Comparison of ENCODE assay signal across 8 cellular contexts in genomic region chr16:31876148-31876547, GRCh38. TPM values are rescaled to one million over a fixed set of nuclear protein-coding genes. Genes with fewer than 3 reads are reported as not detected.
DNase-seq lines count a peak whose midpoint lies in the region; ATAC-seq, FAIRE-seq and TF ChIP-seq lines count a peak whose summit lies in the region.
"Not testable (repeated sequence)": the region's sequence is repeated elsewhere in the genome, so short reads cannot be mapped to it uniquely, and the experiment has no call there.

No MANE protein-coding gene starts in this region.

- not testable (repeated sequence) for H3K9me3 ChIP-seq in CD4-positive, alpha-beta T cell (ENCODE audit: control insufficient read depth, low read length); IMR-90 (ENCODE audit: control insufficient read depth, insufficient read depth, low read length); mammary epithelial cell (replicated peaks; ENCODE audit: insufficient read depth, low read length); keratinocyte (ENCODE audit: control insufficient read depth, low read depth, low read length); neutrophil; suprapubic skin

- TF ChIP-seq POLR2A in IMR-90 (IDR thresholded peaks at IDR 0.05; ENCODE audit: low read depth, low read length); suprapubic skin (IDR thresholded peaks at IDR 0.05): not testable (repeated sequence)

- H3K79me2 ChIP-seq in mammary epithelial cell (ENCODE audit: insufficient read depth, low read length) (peaks cover 74% of the 10 kb centered on the region), keratinocyte (ENCODE audit: control insufficient read depth, insufficient read depth, low read length) (peaks cover 68% of the 10 kb centered on the region)

- not testable (repeated sequence) for H3K56ac ChIP-seq in IMR-90 (ENCODE audit: extremely low read depth, insufficient read depth, low read length)

- H3K27ac Mint-ChIP-seq in CD4-positive, alpha-beta T cell: peak overlapping the region; percentile 74
- H3K27ac Mint-ChIP-seq in T-helper 2 cell treated with Interferon-gamma antibody and Interleukin-4, amounts not matched to agents 5 μg/mL and 100 μg/mL, for 36 hours: peak overlapping the region; percentile 95
- H3K27ac Mint-ChIP-seq in activated T-helper 2 cell treated with anti-CD3 and anti-CD28 coated beads, Interferon-gamma antibody, Interleukin-2, Interleukin-4, amounts not matched to agents 10 μg/mL and 5 μg/mL and 100 μg/mL, durations not matched to agents 14 hours and 24 hours and 36 hours: peak overlapping the region; percentile 90

- H2BK15ac ChIP-seq in IMR-90 (ENCODE audit: low read depth, low read length): not testable (repeated sequence)

- POLR2A ChIA-PET in CD4-positive, alpha-beta T cell (lab: Charles Lee); IMR-90 (lab: Charles Lee; ENCODE audit: unreplicated experiment): not testable (repeated sequence)

- H3K9ac ChIP-seq in IMR-90 (ENCODE audit: low read depth, low read length); mammary epithelial cell (ENCODE audit: insufficient read depth, low read length): not testable (repeated sequence)
- peak overlapping the region; percentile 71 for H3K9ac ChIP-seq in keratinocyte (ENCODE audit: control insufficient read depth, extremely low read depth, insufficient read depth, low read length)

- H2AK9ac ChIP-seq in IMR-90 (replicated peaks; ENCODE audit: low read depth, low read length, poor library complexity): not testable (repeated sequence)

- FAIRE-seq in keratinocyte (lab: Jason Lieb, UNC): not testable (repeated sequence)

- not testable (repeated sequence) for H2AFZ ChIP-seq in IMR-90 (replicated peaks; ENCODE audit: low read length, poor library complexity); mammary epithelial cell (ENCODE audit: low read depth, low read length); keratinocyte (ENCODE audit: control insufficient read depth, low read length)

- CTCF ChIA-PET in CD4-positive, alpha-beta T cell (lab: Charles Lee): interaction anchor here (2.7 to 3.4 kb wide), 2 partner anchors 7 to 16 kb away, joined by 15 to 21 read pairs; no protein-coding TSS in a partner anchor
- CTCF ChIA-PET in IMR-90 (lab: Yijun Ruan, JAX): interaction anchor here (1.7 kb wide), 1 partner anchor 8 kb away, joined by 12 read pairs; no protein-coding TSS in a partner anchor
- CTCF ChIA-PET in mammary epithelial cell (lab: Charles Lee; ENCODE audit: low non-redundant PET): not testable (repeated sequence)

- H3K4me3 Mint-ChIP-seq in CD4-positive, alpha-beta T cell: peak overlapping the region; percentile 96
- H3K4me3 Mint-ChIP-seq in T-helper 2 cell treated with Interferon-gamma antibody and Interleukin-4, amounts not matched to agents 5 μg/mL and 100 μg/mL, for 36 hours: peak overlapping the region; percentile 99
- H3K4me3 Mint-ChIP-seq in activated T-helper 2 cell treated with anti-CD3 and anti-CD28 coated beads, Interferon-gamma antibody, Interleukin-2, Interleukin-4, amounts not matched to agents 10 μg/mL and 5 μg/mL and 100 μg/mL, durations not matched to agents 14 hours and 24 hours and 36 hours (ENCODE audit: low read depth): peak overlapping the region; percentile 99

- H2BK5ac ChIP-seq in IMR-90 (ENCODE audit: low read depth, low read length, poor library complexity, severe bottlenecking): not testable (repeated sequence)

- not testable (repeated sequence) for H3K18ac ChIP-seq in IMR-90 (ENCODE audit: low read depth, low read length)

- in situ Hi-C loops in IMR-90 (cut with MboI; ENCODE audit: low sequenced_read_pairs) (loop anchor here (5.0 to 10.0 kb wide), 2 partner anchors 369 to 681 kb away; partner anchors contain the start of gene RUSF1), mammary epithelial cell (cut with MboI; ENCODE audit: low sequenced_read_pairs in 2 of 2) (loop anchor here in 1 of 2 donors (10.0 to 25.0 kb wide), 2 partner anchors 164 to 421 kb away; partner anchors contain the start of gene ARMC5)

- not testable (repeated sequence) for H4K91ac ChIP-seq in IMR-90 (ENCODE audit: insufficient read depth, low read depth, low read length)

- 0 out of 2 replicates have a peak overlapping the region, but pooled peaks have one; percentile 20 for H3K23ac ChIP-seq in IMR-90 (ENCODE audit: low read depth, low read length)

- peaks cover 63% of the 10 kb centered on the region for H3K36me3 Mint-ChIP-seq in CD4-positive, alpha-beta T cell (ENCODE audit: low read depth)
- peaks cover 71% of the 10 kb centered on the region for H3K36me3 Mint-ChIP-seq in T-helper 2 cell treated with Interferon-gamma antibody and Interleukin-4, amounts not matched to agents 5 μg/mL and 100 μg/mL, for 36 hours (ENCODE audit: low read depth)
- H3K36me3 Mint-ChIP-seq in activated T-helper 2 cell treated with anti-CD3 and anti-CD28 coated beads, Interferon-gamma antibody, Interleukin-2, Interleukin-4, amounts not matched to agents 10 μg/mL and 5 μg/mL and 100 μg/mL, durations not matched to agents 14 hours and 24 hours and 36 hours (ENCODE audit: low read depth): peaks cover 71% of the 10 kb centered on the region

- peaks cover 78% of the 10 kb centered on the region for H3K4me1 Mint-ChIP-seq in CD4-positive, alpha-beta T cell (ENCODE audit: low read depth)
- peaks cover 67% of the 10 kb centered on the region for H3K4me1 Mint-ChIP-seq in T-helper 2 cell treated with Interferon-gamma antibody and Interleukin-4, amounts not matched to agents 5 μg/mL and 100 μg/mL, for 36 hours (ENCODE audit: low read depth)
- peaks cover 62% of the 10 kb centered on the region for H3K4me1 Mint-ChIP-seq in activated T-helper 2 cell treated with anti-CD3 and anti-CD28 coated beads, Interferon-gamma antibody, Interleukin-2, Interleukin-4, amounts not matched to agents 10 μg/mL and 5 μg/mL and 100 μg/mL, durations not matched to agents 14 hours and 24 hours and 36 hours (ENCODE audit: low read depth)

- not testable (repeated sequence) for TF ChIP-seq EP300 in suprapubic skin (IDR thresholded peaks at IDR 0.05)

- not testable (repeated sequence) for H3K9me3 Mint-ChIP-seq in CD4-positive, alpha-beta T cell
- H3K9me3 Mint-ChIP-seq in T-helper 2 cell treated with Interferon-gamma antibody and Interleukin-4, amounts not matched to agents 5 μg/mL and 100 μg/mL, for 36 hours: peaks cover 15% of the 10 kb centered on the region
- peaks cover 26% of the 10 kb centered on the region for H3K9me3 Mint-ChIP-seq in activated T-helper 2 cell treated with anti-CD3 and anti-CD28 coated beads, Interferon-gamma antibody, Interleukin-2, Interleukin-4, amounts not matched to agents 10 μg/mL and 5 μg/mL and 100 μg/mL, durations not matched to agents 14 hours and 24 hours and 36 hours

- H3K4ac ChIP-seq in IMR-90 (ENCODE audit: low read depth, low read length): not testable (repeated sequence)

- H4K5ac ChIP-seq in IMR-90 (ENCODE audit: low read depth, low read length): not testable (repeated sequence)

- H3K79me1 ChIP-seq in IMR-90 (ENCODE audit: low read depth in 1 of 2, low read length in 2 of 2): peaks cover 31 to 60% of the 10 kb centered on the region in 2 experiments; a peak in 3 of 4 replicates

- not testable (repeated sequence) for H4K8ac ChIP-seq in IMR-90 (ENCODE audit: low read depth in 2 of 2, low read length in 2 of 2)

- dilution Hi-C loops in IMR-90 (cut with HindIII; ENCODE audit: low sequenced_read_pairs, unreplicated experiment); mammary epithelial cell (cut with HindIII; ENCODE audit: low sequenced_read_pairs); keratinocyte (cut with MboI; ENCODE audit: extremely low pct_ligation_motif_present, low sequenced_read_pairs): not testable (repeated sequence)

- ATAC-seq in CD4-positive, alpha-beta T cell (ENCODE audit: poor library complexity); IMR-90 (ENCODE audit: low read depth): not testable (repeated sequence)

- not testable (repeated sequence) for H3K27me3 ChIP-seq in CD4-positive, alpha-beta T cell (ENCODE audit: control insufficient read depth, insufficient read depth, low read length); IMR-90 (ENCODE audit: control insufficient read depth, insufficient read depth, low read length); mammary epithelial cell (ENCODE audit: insufficient read depth, low read length); keratinocyte (ENCODE audit: control insufficient read depth, extremely low read depth, insufficient read depth, low read length); neutrophil; suprapubic skin

- not testable (repeated sequence) for H3K36me3 ChIP-seq in IMR-90 (ENCODE audit: control insufficient read depth, insufficient read depth, low read length); mammary epithelial cell (ENCODE audit: insufficient read depth, low read length); suprapubic skin
- H3K36me3 ChIP-seq in keratinocyte (ENCODE audit: control insufficient read depth in 2 of 2, extremely low read depth in 1 of 2, insufficient read depth in 2 of 2, low read length in 2 of 2) (peaks cover 9 to 19% of the 10 kb centered on the region in 2 experiments), neutrophil (peaks cover 34% of the 10 kb centered on the region)

- not testable (repeated sequence) for TF ChIP-seq RAD21 in IMR-90 (IDR thresholded peaks at IDR 0.05; ENCODE audit: low read length)

- not testable (repeated sequence) for DNase-seq in CD4-positive, alpha-beta T cell; IMR-90; T-helper 2 cell treated with Interferon-gamma antibody and Interleukin-4, amounts not matched to agents 5 μg/mL and 100 μg/mL, for 36 hours (ENCODE audit: low spot score); activated T-helper 2 cell treated with anti-CD3 and anti-CD28 coated beads, Interferon-gamma antibody, Interleukin-2, Interleukin-4, amounts not matched to agents 10 μg/mL and 5 μg/mL and 100 μg/mL, durations not matched to agents 14 hours and 24 hours and 36 hours (ENCODE audit: low spot score); mammary epithelial cell; keratinocyte (ENCODE audit: low read depth, low spot score); suprapubic skin (ENCODE audit: low spot score in 2 of 2)

- H3K27ac ChIP-seq in CD4-positive, alpha-beta T cell (ENCODE audit: low read depth, low read length): peak overlapping the region; percentile 59
- not testable (repeated sequence) for H3K27ac ChIP-seq in IMR-90 (ENCODE audit: insufficient read depth, low read length)
- H3K27ac ChIP-seq in mammary epithelial cell (ENCODE audit: insufficient read depth, low read depth, low read length) (peak overlapping the region; percentile 90), keratinocyte (ENCODE audit: control insufficient read depth, insufficient read depth, low read length) (peak overlapping the region; percentile 96), neutrophil (peak overlapping the region; percentile 99), suprapubic skin (peak overlapping the region; percentile 24)

- not testable (repeated sequence) for H2AK5ac ChIP-seq in IMR-90 (ENCODE audit: low read depth, low read length)

- H3K4me3 ChIP-seq in IMR-90 (ENCODE audit: insufficient read depth, low read depth, low read length); mammary epithelial cell (replicated peaks in 1 of 3; ENCODE audit: insufficient read depth in 1 of 3, low read depth in 2 of 3, low read length in 3 of 3); keratinocyte (ENCODE audit: control insufficient read depth in 2 of 3, extremely low read depth in 1 of 3, insufficient read depth in 2 of 3, low read depth in 1 of 3, low read length in 3 of 3); suprapubic skin: not testable (repeated sequence)
- peak overlapping the region; percentile 96 to 99 for H3K4me3 ChIP-seq in neutrophil (ENCODE audit: low read depth in 1 of 2, low read length in 1 of 2)

- H3K4me2 ChIP-seq in IMR-90 (ENCODE audit: low read depth, low read length): not testable (repeated sequence)
- H3K4me2 ChIP-seq in mammary epithelial cell (ENCODE audit: insufficient read depth, low read depth, low read length): peak overlapping the region; percentile 78
- peak overlapping the region; percentile 97 for H3K4me2 ChIP-seq in keratinocyte (ENCODE audit: control insufficient read depth, extremely low read depth, insufficient read depth, low read depth, low read length)

- BruUV-seq in IMR-90 (replicated peaks; lab: Mats Ljungman, UMichigan); mammary epithelial cell (replicated peaks; lab: Mats Ljungman, UMichigan): not testable (repeated sequence)

- H4K20me1 ChIP-seq in IMR-90 (ENCODE audit: insufficient read depth, low read length) (peaks cover 15% of the 10 kb centered on the region), keratinocyte (ENCODE audit: control insufficient read depth, extremely low read depth, insufficient read depth, low read length) (peaks cover 16% of the 10 kb centered on the region)
- not testable (repeated sequence) for H4K20me1 ChIP-seq in mammary epithelial cell (ENCODE audit: insufficient read depth, low read length)

- WGBS in IMR-90 (ENCODE audit: extremely low coverage in 2 of 2, insufficient read length in 1 of 2), 2 experiments: 100% methylated on average over 1 of the region's 3 CpGs; no CpG with 5 or more reads in 1 of the 2 experiments
- 88% methylated on average over 3 of the region's 3 CpGs for WGBS in mammary epithelial cell (ENCODE audit: low coverage, missing lambda C conversion rate)
- 87% methylated on average over 3 of the region's 3 CpGs for WGBS in suprapubic skin

- intact Hi-C loops in CD4-positive, alpha-beta T cell (cut with DNase I, micrococcal nuclease): loop anchor here in 1 of 2 experiments (2.0 to 10.0 kb wide), 3 partner anchors 45 to 671 kb away; partner anchors contain the start of gene PYCARD
- intact Hi-C loops in IMR-90 (cut with micrococcal nuclease): loop anchor here (10.0 kb wide), 1 partner anchor 691 kb away; the partner anchor contains the start of gene FUS
- intact Hi-C loops in activated T-helper 2 cell treated with anti-CD3 and anti-CD28 coated beads, Interferon-gamma antibody, Interleukin-2, Interleukin-4, amounts not matched to agents 10 μg/mL and 5 μg/mL and 100 μg/mL, durations not matched to agents 14 hours and 24 hours and 36 hours (cut with micrococcal nuclease): loop anchor here (5.0 to 10.0 kb wide), 3 partner anchors 41 to 919 kb away; partner anchors contain the start of genes BCKDK and SETD1A
- intact Hi-C loops in mammary epithelial cell (cut with micrococcal nuclease): not testable (repeated sequence)

- H3K27me3 Mint-ChIP-seq in CD4-positive, alpha-beta T cell; T-helper 2 cell treated with Interferon-gamma antibody and Interleukin-4, amounts not matched to agents 5 μg/mL and 100 μg/mL, for 36 hours (ENCODE audit: low read depth); activated T-helper 2 cell treated with anti-CD3 and anti-CD28 coated beads, Interferon-gamma antibody, Interleukin-2, Interleukin-4, amounts not matched to agents 10 μg/mL and 5 μg/mL and 100 μg/mL, durations not matched to agents 14 hours and 24 hours and 36 hours (ENCODE audit: low read depth): not testable (repeated sequence)

- not testable (repeated sequence) for H3K14ac ChIP-seq in IMR-90 (replicated peaks; ENCODE audit: low read depth, low read length)

- not testable (repeated sequence) for TF ChIP-seq CTCF in CD4-positive, alpha-beta T cell (IDR thresholded peaks at IDR 0.05); IMR-90 (conservative IDR thresholded peaks at IDR 0.05; ENCODE audit: low read depth, low read length); mammary epithelial cell (conservative IDR thresholded peaks at IDR 0.05 in 1 of 2, IDR thresholded peaks at IDR 0.05 in 1 of 2; ENCODE audit: extremely low read depth in 1 of 2, insufficient read depth in 1 of 2, low read depth in 1 of 2, low read length in 2 of 2); keratinocyte (optimal IDR thresholded peaks at IDR 0.05 in 1 of 3, IDR thresholded peaks at IDR 0.05 in 1 of 3, conservative IDR thresholded peaks at IDR 0.05 in 1 of 3; ENCODE audit: extremely low read depth in 1 of 3, insufficient read depth in 2 of 3, low read length in 3 of 3); neutrophil (IDR thresholded peaks at IDR 0.05); suprapubic skin (IDR thresholded peaks at IDR 0.05)

- H3K4me1 ChIP-seq in IMR-90 (ENCODE audit: control insufficient read depth, insufficient read depth, low read length) (peaks cover 22% of the 10 kb centered on the region), mammary epithelial cell (ENCODE audit: insufficient read depth, low read length) (peaks cover 49% of the 10 kb centered on the region), keratinocyte (ENCODE audit: control insufficient read depth, extremely low read depth, insufficient read depth, low read length) (peaks cover 50% of the 10 kb centered on the region), neutrophil (ENCODE audit: control insufficient read depth in 1 of 2, insufficient read depth in 1 of 2, low read depth in 1 of 2, low read length in 1 of 2) (peaks cover 71 to 81% of the 10 kb centered on the region in 2 experiments), suprapubic skin (peaks cover 70% of the 10 kb centered on the region)

- not testable (repeated sequence) for H2BK120ac ChIP-seq in IMR-90 (ENCODE audit: low read depth, low read length)

- not testable (repeated sequence) for H2BK20ac ChIP-seq in IMR-90 (ENCODE audit: low read depth, low read length)

- not testable (repeated sequence) for H3K9me1 ChIP-seq in IMR-90 (ENCODE audit: insufficient read depth, low read length); keratinocyte (ENCODE audit: control insufficient read depth, extremely low read depth, insufficient read depth, low read length)

RNA-seq across cellular contexts. Expression of gene ZNF267, which starts 2.5 kb away (rescaled TPM):
- total RNA-seq in CD4-positive, alpha-beta T cell: 10 to 100 TPM; 56.0 to 57.9 TPM
- total RNA-seq in IMR-90 (2012; rRNA removed) (15.6 and 22.2 TPM in 2 replicates), mammary epithelial cell (10 to 100 TPM; 11.4 to 14.0 TPM), suprapubic skin (10 to 100 TPM in 3 of 4 donors, 1 to 10 TPM in 1; 7.7 to 13.2 (median 11.3) TPM)
- polyA plus RNA-seq in IMR-90 (2012; rRNA removed) (2.2 and 2.5 TPM in 2 replicates), mammary epithelial cell (4.7 TPM), keratinocyte (6.9 to 10.7 TPM (median 7.5 TPM) in 3 replicates)
- 0.55 and 3.8 TPM in 2 replicates for polyA plus RNA-seq in IMR-90 (2012; cell fraction: cytosol; rRNA removed)
- 0.82 and 2.9 TPM in 2 replicates for polyA plus RNA-seq in IMR-90 (2012; cell fraction: nucleus; rRNA removed; ENCODE audit: low replicate concordance)
- 58.5 and 68.5 TPM in 2 replicates for total RNA-seq in activated T-helper 2 cell treated with anti-CD3 and anti-CD28 coated beads, Interferon-gamma antibody, Interleukin-2, Interleukin-4, amounts not matched to agents 10 μg/mL and 5 μg/mL and 100 μg/mL, durations not matched to agents 14 hours and 24 hours and 36 hours
- polyA minus RNA-seq in mammary epithelial cell (15.5 TPM), keratinocyte (3.6 to 22.5 TPM (median 10.3 TPM) in 3 replicates)
- 6.5 TPM for polyA plus RNA-seq in keratinocyte (2011; ENCODE audit: low read depth)
- 3.3 and 7.3 TPM in 2 replicates for polyA plus RNA-seq in keratinocyte (2011; cell fraction: cytosol; rRNA removed)
- polyA plus RNA-seq in keratinocyte (2011; cell fraction: nucleus; rRNA removed): 9.7 and 12.9 TPM in 2 replicates
- 5.6 and 7.8 TPM in 2 replicates for polyA plus RNA-seq in keratinocyte (2012; ENCODE audit: low replicate concordance)
- polyA minus RNA-seq in keratinocyte (2011; cell fraction: cytosol; rRNA and poly(A)+ RNA removed): 5.8 TPM
- 12.9 and 18.5 TPM in 2 replicates for polyA minus RNA-seq in keratinocyte (2011; cell fraction: nucleus; rRNA and poly(A)+ RNA removed)
